In genomic region chr12:1338483-1339177, GRCh38 we compare ENCODE assay signal across 2 cellular contexts.
TF ChIP-seq lines count a peak whose summit lies in the region.

No MANE protein-coding gene starts in this region.

TF ChIP-seq in K562, 482 proteins besides CTCF, POLR2A, EP300 and RAD21:
- TF ChIP-seq SRSF3 (IDR thresholded peaks at IDR 0.05; ENCODE audit: insufficient read depth, low read length) (no peak), ATF1 (CRISPR knock-in tag; IDR thresholded peaks at IDR 0.05) (no peak), ATF1 (tag; IDR thresholded peaks at IDR 0.05) (no peak), CEBPG (CRISPR knock-in tag; IDR thresholded peaks at IDR 0.05) (no peak), CEBPG (tag; conservative IDR thresholded peaks at IDR 0.05 in 1 of 2, IDR thresholded peaks at IDR 0.05 in 1 of 2) (no peak), STAG1 (CRISPR knock-in tag; IDR thresholded peaks at IDR 0.05; ENCODE audit: borderline replicate concordance) (no peak), ZNF398 (CRISPR knock-in tag; IDR thresholded peaks at IDR 0.05) (no peak), ZC3H11A (IDR thresholded peaks at IDR 0.05; ENCODE audit: low read depth, low read length) (no peak)
- TF ChIP-seq, protein P1, sequence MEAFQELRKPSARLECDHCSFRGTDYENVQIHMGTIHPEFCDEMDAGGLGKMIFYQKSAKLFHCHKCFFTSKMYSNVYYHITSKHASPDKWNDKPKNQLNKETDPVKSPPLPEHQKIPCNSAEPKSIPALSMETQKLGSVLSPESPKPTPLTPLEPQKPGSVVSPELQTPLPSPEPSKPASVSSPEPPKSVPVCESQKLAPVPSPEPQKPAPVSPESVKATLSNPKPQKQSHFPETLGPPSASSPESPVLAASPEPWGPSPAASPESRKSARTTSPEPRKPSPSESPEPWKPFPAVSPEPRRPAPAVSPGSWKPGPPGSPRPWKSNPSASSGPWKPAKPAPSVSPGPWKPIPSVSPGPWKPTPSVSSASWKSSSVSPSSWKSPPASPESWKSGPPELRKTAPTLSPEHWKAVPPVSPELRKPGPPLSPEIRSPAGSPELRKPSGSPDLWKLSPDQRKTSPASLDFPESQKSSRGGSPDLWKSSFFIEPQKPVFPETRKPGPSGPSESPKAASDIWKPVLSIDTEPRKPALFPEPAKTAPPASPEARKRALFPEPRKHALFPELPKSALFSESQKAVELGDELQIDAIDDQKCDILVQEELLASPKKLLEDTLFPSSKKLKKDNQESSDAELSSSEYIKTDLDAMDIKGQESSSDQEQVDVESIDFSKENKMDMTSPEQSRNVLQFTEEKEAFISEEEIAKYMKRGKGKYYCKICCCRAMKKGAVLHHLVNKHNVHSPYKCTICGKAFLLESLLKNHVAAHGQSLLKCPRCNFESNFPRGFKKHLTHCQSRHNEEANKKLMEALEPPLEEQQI (IDR thresholded peaks at IDR 0.05) = no peak

TF ChIP-seq in HepG2, 621 proteins besides CTCF, POLR2A, EP300 and RAD21:
- TF ChIP-seq HNF4A (CRISPR knock-in tag; IDR thresholded peaks at IDR 0.05) = peak; percentile 39; the same call in 1 of the 2 replicates
- TF ChIP-seq NR2F1 (CRISPR knock-in tag; IDR thresholded peaks at IDR 0.05) = 0 out of 4 replicates have a peak, but pooled peaks of 1 of the 2 experiments have one; percentile 31
- no peak for TF ChIP-seq ZNF563 (CRISPR knock-in tag; IDR thresholded peaks at IDR 0.05)
- TF ChIP-seq U2AF2 (IDR thresholded peaks at IDR 0.05; ENCODE audit: low read depth, low read length) = no peak
- TF ChIP-seq ZNF652 (CRISPR knock-in tag; IDR thresholded peaks at IDR 0.05; ENCODE audit: borderline replicate concordance, low read depth) = no peak
- no peak for TF ChIP-seq STAG1 (CRISPR knock-in tag; IDR thresholded peaks at IDR 0.05)
- TF ChIP-seq, protein P2, sequence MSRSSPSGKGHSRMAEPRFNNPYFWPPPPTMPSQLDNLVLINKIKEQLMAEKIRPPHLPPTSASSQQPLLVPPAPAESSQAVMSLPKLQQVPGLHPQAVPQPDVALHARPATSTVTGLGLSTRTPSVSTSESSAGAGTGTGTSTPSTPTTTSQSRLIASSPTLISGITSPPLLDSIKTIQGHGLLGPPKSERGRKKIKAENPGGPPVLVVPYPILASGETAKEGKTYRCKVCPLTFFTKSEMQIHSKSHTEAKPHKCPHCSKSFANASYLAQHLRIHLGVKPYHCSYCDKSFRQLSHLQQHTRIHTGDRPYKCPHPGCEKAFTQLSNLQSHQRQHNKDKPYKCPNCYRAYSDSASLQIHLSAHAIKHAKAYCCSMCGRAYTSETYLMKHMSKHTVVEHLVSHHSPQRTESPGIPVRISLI (CRISPR knock-in tag; IDR thresholded peaks at IDR 0.05; ENCODE audit: borderline replicate concordance) = peak; percentile 69
